Comparison of ENCODE assay signal across 8 cellular contexts in genomic region chr22:19419464-19420178, GRCh38. TPM values are rescaled to one million over a fixed set of nuclear protein-coding genes. Genes with fewer than 3 reads are reported as not detected.
DNase-seq lines count a peak whose midpoint lies in the region; ATAC-seq, FAIRE-seq and TF ChIP-seq lines count a peak whose summit lies in the region.

No MANE protein-coding gene starts in this region.

- FAIRE-seq in GM12892 (lab: Jason Lieb, UNC) = peak; percentile 86

- H3K27me3 ChIP-seq in H7 (ENCODE audit: control insufficient read depth, insufficient read depth, low read length) = no peaks in the 10 kb centered on the region

- H3K4me1 Mint-ChIP-seq in activated CD4-positive, alpha-beta T cell treated with anti-CD3 and anti-CD28 coated beads, Interleukin-2, amount 10 ng/mL, durations not matched to agents 24 days and 14 days = peaks cover 57% of the 10 kb centered on the region
- peaks cover 36% of the 10 kb centered on the region for H3K4me1 Mint-ChIP-seq in memory B cell

- H3K36me3 ChIP-seq in H7 (replicated peaks; ENCODE audit: control insufficient read depth, insufficient read depth, low read length) = no peaks in the 10 kb centered on the region

- no peak for TF ChIP-seq POLR2A in GM12892 (IDR thresholded peaks at IDR 0.05; ENCODE audit: low read depth, low read length)

- intact Hi-C loops in activated CD4-positive, alpha-beta T cell treated with anti-CD3 and anti-CD28 coated beads, Interleukin-2, amount 10 ng/mL, durations not matched to agents 24 days and 14 days (cut with micrococcal nuclease) = loop anchor here (1.0 kb wide), 2 partner anchors 11 to 28 kb away; partner anchors contain the start of gene C22orf39

- peak; percentile 44 for DNase-seq in GM12892 (ENCODE audit: insufficient read length)
- peak; percentile 84 for DNase-seq in activated CD4-positive, alpha-beta T cell treated with anti-CD3 and anti-CD28 coated beads, Interleukin-2, amount 10 ng/mL, durations not matched to agents 24 days and 14 days
- DNase-seq in memory B cell (ENCODE audit: low spot score in 2 of 2) = no peak
- no peak for DNase-seq in H7
- no peak for DNase-seq in COLO668 (lab: John Stamatoyannopoulos, UW; ENCODE audit: unreplicated experiment)
- no peak for DNase-seq in SW480 (ENCODE audit: low spot score)

- peak overlapping the region; percentile 83 for H3K27ac Mint-ChIP-seq in activated CD4-positive, alpha-beta T cell treated with anti-CD3 and anti-CD28 coated beads, Interleukin-2, amount 10 ng/mL, durations not matched to agents 24 days and 14 days
- peak overlapping the region; percentile 56 for H3K27ac Mint-ChIP-seq in memory B cell

- no peak overlapping the region for H3K4me3 ChIP-seq in H7 (ENCODE audit: insufficient read depth, low read depth, low read length)

- no peaks in the 10 kb centered on the region for H3K9me3 Mint-ChIP-seq in activated CD4-positive, alpha-beta T cell treated with anti-CD3 and anti-CD28 coated beads, Interleukin-2, amount 10 ng/mL, durations not matched to agents 24 days and 14 days
- H3K9me3 Mint-ChIP-seq in memory B cell = no peaks in the 10 kb centered on the region

- H3K36me3 Mint-ChIP-seq in activated CD4-positive, alpha-beta T cell treated with anti-CD3 and anti-CD28 coated beads, Interleukin-2, amount 10 ng/mL, durations not matched to agents 24 days and 14 days (ENCODE audit: low read depth) = peaks cover 21% of the 10 kb centered on the region
- peaks cover 8% of the 10 kb centered on the region for H3K36me3 Mint-ChIP-seq in memory B cell

- peak overlapping the region; percentile 52 for H3K4me3 Mint-ChIP-seq in activated CD4-positive, alpha-beta T cell treated with anti-CD3 and anti-CD28 coated beads, Interleukin-2, amount 10 ng/mL, durations not matched to agents 24 days and 14 days
- H3K4me3 Mint-ChIP-seq in memory B cell = no peak overlapping the region

- peak; percentile 63 for ATAC-seq in HG02759 (IDR thresholded peaks at IDR 0.05; ENCODE audit: unreplicated experiment)
- peak; percentile 67 for ATAC-seq in memory B cell (ENCODE audit: low read depth)
- no peak for ATAC-seq in GM19035 (IDR thresholded peaks at IDR 0.05; ENCODE audit: unreplicated experiment)

- H3K27me3 Mint-ChIP-seq in activated CD4-positive, alpha-beta T cell treated with anti-CD3 and anti-CD28 coated beads, Interleukin-2, amount 10 ng/mL, durations not matched to agents 24 days and 14 days = no peaks in the 10 kb centered on the region
- H3K27me3 Mint-ChIP-seq in memory B cell = no peaks in the 10 kb centered on the region

RNA-seq across cellular contexts. Expression of gene HIRA, which starts 11.9 kb away (rescaled TPM):
- polyA plus RNA-seq in GM12892 (2012; ENCODE audit: missing spikeins) = 10.1 TPM
- 42.6 and 45.0 TPM in 2 replicates for total RNA-seq in activated CD4-positive, alpha-beta T cell treated with anti-CD3 and anti-CD28 coated beads, Interleukin-2, amount 10 ng/mL, durations not matched to agents 24 days and 14 days
- 28.8 and 31.4 TPM in 2 replicates for total RNA-seq in H7 (2014; rRNA removed; shearing (Covaris generic))

RNA-seq across cellular contexts. Expression of gene MRPL40, which starts 12.7 kb away (rescaled TPM):
- 64.1 TPM for polyA plus RNA-seq in GM12892 (2012; ENCODE audit: missing spikeins)
- 35.2 and 37.6 TPM in 2 replicates for total RNA-seq in activated CD4-positive, alpha-beta T cell treated with anti-CD3 and anti-CD28 coated beads, Interleukin-2, amount 10 ng/mL, durations not matched to agents 24 days and 14 days
- 20.1 and 20.2 TPM in 2 replicates for total RNA-seq in H7 (2014; rRNA removed; shearing (Covaris generic))

RNA-seq across cellular contexts. Expression of gene C22orf39, which starts 27.9 kb away (rescaled TPM):
- 29.1 TPM for polyA plus RNA-seq in GM12892 (2012; ENCODE audit: missing spikeins)
- 25.7 and 28.5 TPM in 2 replicates for total RNA-seq in activated CD4-positive, alpha-beta T cell treated with anti-CD3 and anti-CD28 coated beads, Interleukin-2, amount 10 ng/mL, durations not matched to agents 24 days and 14 days
- 42.3 and 45.3 TPM in 2 replicates for total RNA-seq in H7 (2014; rRNA removed; shearing (Covaris generic))

RNA-seq across cellular contexts. Expression of gene UFD1, which starts 59.4 kb away (rescaled TPM):
- polyA plus RNA-seq in GM12892 (2012; ENCODE audit: missing spikeins) = 105 TPM
- total RNA-seq in activated CD4-positive, alpha-beta T cell treated with anti-CD3 and anti-CD28 coated beads, Interleukin-2, amount 10 ng/mL, durations not matched to agents 24 days and 14 days = 96.2 and 99.9 TPM in 2 replicates
- 48.6 and 61.3 TPM in 2 replicates for total RNA-seq in H7 (2014; rRNA removed; shearing (Covaris generic))

Comparison
In these comparisons a context has a peak if more than half of its experiments do, and no peak if none do; other contexts are left out.
1. DNase-seq: peak in GM12892 (single experiment) and activated CD4-positive, alpha-beta T cell treated with anti-CD3 and anti-CD28 coated beads, Interleukin-2, amount 10 ng/mL, durations not matched to agents 24 days and 14 days (single experiment); none in memory B cell (0 of 2), H7 (single experiment), COLO668 (single experiment) and SW480 (single experiment).